ENCODE assay signal across 10 cellular contexts in genomic region chrX:31136144-31136572, GRCh38.
DNase-seq lines count a peak whose midpoint lies in the region; ATAC-seq and TF ChIP-seq lines count a peak whose summit lies in the region.
"Had no signal": no experiment of that assay in that cellular context is flagged by ENCODE, and none has a peak within 500 bp of the region (broad histone marks: within the 10 kb centered on the region; RNA-seq: fewer than 3 reads in every experiment).

No MANE protein-coding gene starts in this region.

- peaks cover 19% of the 10 kb centered on the region for H3K4me1 ChIP-seq in KMS-11 (ENCODE audit: low read depth, poor library complexity, severe bottlenecking)
- H3K4me1 ChIP-seq in psoas muscle: no peaks in the 10 kb centered on the region

- H3K9me2 ChIP-seq in neural cell (ENCODE audit: insufficient read depth, low read length): no peaks in the 10 kb centered on the region

- peaks cover 5% of the 10 kb centered on the region for H3K36me3 Mint-ChIP-seq in activated CD4-positive, alpha-beta T cell treated with anti-CD3 and anti-CD28 coated beads, Interleukin-2, amount 10 ng/mL, durations not matched to agents 24 days and 14 days (ENCODE audit: low read depth)

- no peaks in the 10 kb centered on the region for H3K27me3 Mint-ChIP-seq in activated CD4-positive, alpha-beta T cell treated with anti-CD3 and anti-CD28 coated beads, Interleukin-2, amount 10 ng/mL, durations not matched to agents 24 days and 14 days

- intact Hi-C loops in activated CD4-positive, alpha-beta T cell treated with anti-CD3 and anti-CD28 coated beads, Interleukin-2, amount 10 ng/mL, durations not matched to agents 24 days and 14 days (cut with micrococcal nuclease): loop anchor here (1.0 to 10.0 kb wide), 2 partner anchors 36 to 71 kb away; no protein-coding TSS in a partner anchor
- intact Hi-C loops in psoas muscle (cut with DNase I): loop anchor here in 1 of 2 donors (10.0 kb wide), 1 partner anchor 59 kb away; no protein-coding TSS in a partner anchor

- no peak for TF ChIP-seq RAD21 in neural cell (conservative IDR thresholded peaks at IDR 0.05)

- peaks cover 12% of the 10 kb centered on the region for H3K4me1 Mint-ChIP-seq in activated CD4-positive, alpha-beta T cell treated with anti-CD3 and anti-CD28 coated beads, Interleukin-2, amount 10 ng/mL, durations not matched to agents 24 days and 14 days

- H2AFZ ChIP-seq in KMS-11 (ENCODE audit: low read depth) (no peak overlapping the region), neural cell (ENCODE audit: low read depth, low read length) (no peak overlapping the region)

- no peaks in the 10 kb centered on the region for H3F3A ChIP-seq in neural cell (ENCODE audit: insufficient read depth, low read length, poor library complexity, severe bottlenecking)

- H3K36me3 ChIP-seq in KMS-11 (ENCODE audit: insufficient read depth): no peaks in the 10 kb centered on the region
- no peaks in the 10 kb centered on the region for H3K36me3 ChIP-seq in neural cell (ENCODE audit: insufficient read depth, low read length)
- H3K36me3 ChIP-seq in psoas muscle (ENCODE audit: insufficient read depth in 1 of 2, low read depth in 1 of 2): peaks cover 0 to 25% of the 10 kb centered on the region in 2 donors

- H3K9me3 Mint-ChIP-seq in activated CD4-positive, alpha-beta T cell treated with anti-CD3 and anti-CD28 coated beads, Interleukin-2, amount 10 ng/mL, durations not matched to agents 24 days and 14 days: no peaks in the 10 kb centered on the region

- H3K27me3 ChIP-seq in KMS-11 (ENCODE audit: insufficient read depth, low read depth): no peaks in the 10 kb centered on the region
- no peaks in the 10 kb centered on the region for H3K27me3 ChIP-seq in neural cell (ENCODE audit: insufficient read depth, low read depth, low read length)
- no peaks in the 10 kb centered on the region for H3K27me3 ChIP-seq in psoas muscle (ENCODE audit: insufficient read depth in 3 of 3, low read length in 2 of 3)

- H3K4me3 ChIP-seq in KMS-11 (IDR thresholded peaks at IDR 0.05; ENCODE audit: insufficient read depth, low read depth, low read length) (no peak overlapping the region), neural cell (ENCODE audit: low read length) (peak overlapping the region; percentile 23), psoas muscle (no peak overlapping the region)

- H3K9ac ChIP-seq in KMS-11 (no peak overlapping the region), neural cell (ENCODE audit: low read length) (peak overlapping the region; percentile 45)

- peak overlapping the region; percentile 42 for H3K4me2 ChIP-seq in KMS-11
- H3K4me2 ChIP-seq in neural cell (ENCODE audit: low read length): no peak overlapping the region

- H3K79me2 ChIP-seq in KMS-11 (ENCODE audit: insufficient read depth, low read depth) (no peaks in the 10 kb centered on the region), neural cell (replicated peaks; ENCODE audit: insufficient read depth, low read length) (no peaks in the 10 kb centered on the region)

- 60 to 86% (median 66%) methylated on average over 2 of the region's 2 CpGs for WGBS in psoas muscle, 3 donors

- H3K9me3 ChIP-seq in neural cell (ENCODE audit: low read length) (no peaks in the 10 kb centered on the region), psoas muscle (peaks cover 5% of the 10 kb centered on the region)

- H4K20me1 ChIP-seq in KMS-11 (ENCODE audit: insufficient read depth) (no peaks in the 10 kb centered on the region), neural cell (ENCODE audit: insufficient read depth) (no peaks in the 10 kb centered on the region)

- ATAC-seq in HG02763 (IDR thresholded peaks at IDR 0.05; ENCODE audit: unreplicated experiment) (peak; percentile 91), psoas muscle (no peak)

- peak overlapping the region; percentile 51 for H3K27ac Mint-ChIP-seq in activated CD4-positive, alpha-beta T cell treated with anti-CD3 and anti-CD28 coated beads, Interleukin-2, amount 10 ng/mL, durations not matched to agents 24 days and 14 days

- DNase-seq in activated CD4-positive, alpha-beta T cell treated with anti-CD3 and anti-CD28 coated beads, Interleukin-2, amount 10 ng/mL, durations not matched to agents 24 days and 14 days: no peak
- no peak for DNase-seq in activated CD4-positive, alpha-beta T cell treated with anti-CD3 and anti-CD28 coated beads, Interleukin-2, amount 50 U/mL, for 4 hours
- DNase-seq in psoas muscle: no peak
- no peak for DNase-seq in NCI-H345 (lab: John Stamatoyannopoulos, UW)
- no peak for DNase-seq in pons (ENCODE audit: low spot score)
- DNase-seq: effector memory CD4-positive, alpha-beta T cell had no signal

- no peak for TF ChIP-seq CTCF in KMS-11 (conservative IDR thresholded peaks at IDR 0.05; ENCODE audit: low read depth, low read length)
- no peak for TF ChIP-seq CTCF in neural cell (IDR thresholded peaks at IDR 0.05; ENCODE audit: poor library complexity, severe bottlenecking)
- TF ChIP-seq CTCF in psoas muscle (IDR thresholded peaks at IDR 0.05): no peak

- H3K4me3 Mint-ChIP-seq in activated CD4-positive, alpha-beta T cell treated with anti-CD3 and anti-CD28 coated beads, Interleukin-2, amount 10 ng/mL, durations not matched to agents 24 days and 14 days: peak overlapping the region; percentile 56

- peak overlapping the region; percentile 13; the same call in 1 of the 2 replicates for H3K27ac ChIP-seq in KMS-11
- peak overlapping the region; percentile 98 for H3K27ac ChIP-seq in neural cell (ENCODE audit: low read length)
- H3K27ac ChIP-seq in psoas muscle: no peak overlapping the region
- H3K27ac ChIP-seq: 22Rv1 had no signal

- peak; percentile 21 for TF ChIP-seq EP300 in neural cell (conservative IDR thresholded peaks at IDR 0.05; ENCODE audit: poor library complexity, severe bottlenecking)

TF ChIP-seq in neural cell, 6 proteins besides CTCF, POLR2A, EP300 and RAD21:
- TF ChIP-seq SMC3 (conservative IDR thresholded peaks at IDR 0.05; ENCODE audit: poor library complexity) (no peak), POLR2AphosphoS5 (IDR thresholded peaks at IDR 0.05) (no peak), MXI1 (conservative IDR thresholded peaks at IDR 0.05; ENCODE audit: poor library complexity, severe bottlenecking) (no peak), REST (IDR thresholded peaks at IDR 0.05; ENCODE audit: borderline replicate concordance) (no peak), TAF1 (IDR thresholded peaks at IDR 0.05; ENCODE audit: low read depth) (no peak), EZH2 (IDR thresholded peaks at IDR 0.05; ENCODE audit: borderline replicate concordance, insufficient read depth, low read length, poor library complexity, severe bottlenecking) (no peak)
